ENCODE assay signal across 13 cellular contexts in the genomic region with DNA sequence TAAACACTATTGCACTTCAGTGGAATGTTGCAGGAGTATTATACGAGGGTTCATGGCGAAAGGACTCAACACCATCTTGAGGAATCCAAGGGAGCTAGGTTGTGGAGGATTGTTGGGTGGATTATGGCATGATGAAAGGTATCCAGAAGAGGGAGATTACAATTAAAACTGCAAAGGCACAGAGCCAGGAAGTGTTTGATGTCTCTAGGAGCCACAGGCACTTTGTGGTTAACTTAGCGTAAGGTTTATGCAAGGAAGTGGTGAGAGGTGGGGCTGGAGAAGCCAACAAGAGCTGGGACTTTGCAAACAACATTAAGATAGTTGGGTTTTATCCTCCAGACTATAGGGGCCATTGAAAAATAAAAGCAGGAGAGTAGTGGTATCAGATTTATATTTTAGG.
DNase-seq lines count a peak whose midpoint lies in the region; ATAC-seq and TF ChIP-seq lines count a peak whose summit lies in the region.
"Had no signal": no experiment of that assay in that cellular context is flagged by ENCODE, and none has a peak within 500 bp of the region (broad histone marks: within the 10 kb centered on the region; RNA-seq: fewer than 3 reads in every experiment).

No MANE protein-coding gene starts in this region.

- H4K20me1 ChIP-seq in mammary epithelial cell (ENCODE audit: insufficient read depth, low read length) (no peaks in the 10 kb centered on the region), osteoblast (ENCODE audit: insufficient read depth, low read length) (no peaks in the 10 kb centered on the region)

- peaks cover 43% of the 10 kb centered on the region for H3K79me2 ChIP-seq in mammary epithelial cell (ENCODE audit: insufficient read depth, low read length)
- H3K79me2 ChIP-seq in osteoblast (ENCODE audit: insufficient read depth, low read length): no peaks in the 10 kb centered on the region

- H3K27me3 ChIP-seq in mammary epithelial cell (ENCODE audit: insufficient read depth, low read length): no peaks in the 10 kb centered on the region
- H3K27me3 ChIP-seq in osteoblast (ENCODE audit: insufficient read depth, low read length): no peaks in the 10 kb centered on the region
- H3K27me3 ChIP-seq: esophagus squamous epithelium, spleen had no signal

- peak overlapping the region; percentile 12 for H3K4me2 ChIP-seq in mammary epithelial cell (ENCODE audit: insufficient read depth, low read depth, low read length)
- H3K4me2 ChIP-seq in osteoblast (ENCODE audit: insufficient read depth, low read length): no peak overlapping the region
- H3K4me2 ChIP-seq: GM23338 had no signal

- H3K4me3 Mint-ChIP-seq in activated T-cell treated with anti-CD3 and anti-CD28 coated beads, Interleukin-2, amount 50 U/mL, for 72 hours: no peak overlapping the region
- no peak overlapping the region for H3K4me3 Mint-ChIP-seq in activated T-cell treated with anti-CD3 and anti-CD28 coated beads, Interleukin-2, amount 50 U/mL, for 24 hours
- H3K4me3 Mint-ChIP-seq: GM23338; stimulated activated naive CD8-positive, alpha-beta T cell treated with anti-CD3 and anti-CD28 coated beads, Interleukin-15, Interleukin-2, amounts not matched to agents 100 ng/mL and 50 ng/mL, for 24 hours had no signal

- in situ Hi-C loops in mammary epithelial cell (cut with MboI; ENCODE audit: low sequenced_read_pairs in 2 of 2): no loop called here

- BruUV-seq in mammary epithelial cell (replicated peaks; lab: Mats Ljungman, UMichigan): no TSS peak

- intact Hi-C loops in mammary epithelial cell (cut with micrococcal nuclease): no loop called here

- no peak overlapping the region for H3K27ac Mint-ChIP-seq in activated T-cell treated with anti-CD3 and anti-CD28 coated beads, Interleukin-2, amount 50 U/mL, for 72 hours
- no peak overlapping the region for H3K27ac Mint-ChIP-seq in activated T-cell treated with anti-CD3 and anti-CD28 coated beads, Interleukin-2, amount 50 U/mL, for 24 hours
- H3K27ac Mint-ChIP-seq: GM23338; stimulated activated naive CD8-positive, alpha-beta T cell treated with anti-CD3 and anti-CD28 coated beads, Interleukin-15, Interleukin-2, amounts not matched to agents 100 ng/mL and 50 ng/mL, for 24 hours had no signal

- H3K36me3 Mint-ChIP-seq in activated T-cell treated with anti-CD3 and anti-CD28 coated beads, Interleukin-2, amount 50 U/mL, for 72 hours (ENCODE audit: insufficient read depth in 2 of 2): no peaks in the 10 kb centered on the region
- no peaks in the 10 kb centered on the region for H3K36me3 Mint-ChIP-seq in activated T-cell treated with anti-CD3 and anti-CD28 coated beads, Interleukin-2, amount 50 U/mL, for 24 hours (ENCODE audit: low read depth)

- peaks cover 23% of the 10 kb centered on the region for H3K4me1 ChIP-seq in mammary epithelial cell (ENCODE audit: insufficient read depth, low read length)
- H3K4me1 ChIP-seq in osteoblast (ENCODE audit: insufficient read depth, low read length): peaks cover 4% of the 10 kb centered on the region

- H3K4me1 Mint-ChIP-seq in activated T-cell treated with anti-CD3 and anti-CD28 coated beads, Interleukin-2, amount 50 U/mL, for 72 hours (ENCODE audit: low read depth): no peaks in the 10 kb centered on the region
- peaks cover 2% of the 10 kb centered on the region for H3K4me1 Mint-ChIP-seq in activated T-cell treated with anti-CD3 and anti-CD28 coated beads, Interleukin-2, amount 50 U/mL, for 24 hours (ENCODE audit: low read depth)
- H3K4me1 Mint-ChIP-seq: GM23338 had no signal

- H3K27ac ChIP-seq in mammary epithelial cell (ENCODE audit: insufficient read depth, low read depth, low read length): peak overlapping the region; percentile 9
- H3K27ac ChIP-seq in osteoblast (ENCODE audit: low read depth, low read length): no peak overlapping the region
- H3K27ac ChIP-seq: esophagus squamous epithelium, spleen had no signal

- DNase-seq in activated T-cell treated with anti-CD3 and anti-CD28 coated beads, Interleukin-2, amount 50 U/mL, for 72 hours: peak; percentile 8 to 12
- no peak for DNase-seq in activated T-cell treated with anti-CD3 and anti-CD28 coated beads, Interleukin-2, amount 50 U/mL, for 24 hours
- DNase-seq in NOMO-1 treated with dmso at 0.1 percent for 144 hours (lab: John Stamatoyannopoulos, UW; ENCODE audit: unreplicated experiment): peak; percentile 81
- DNase-seq in mammary epithelial cell: peak; percentile 79
- peak; percentile 31 for DNase-seq in skeletal muscle cell (ENCODE audit: low read depth)
- no peak for DNase-seq in NCI-H774 (lab: John Stamatoyannopoulos, UW)
- DNase-seq in osteoblast (ENCODE audit: insufficient read length, low spot score, missing footprints): no peak
- DNase-seq: esophagus squamous epithelium, spleen had no signal

- H3K9me3 Mint-ChIP-seq in activated T-cell treated with anti-CD3 and anti-CD28 coated beads, Interleukin-2, amount 50 U/mL, for 72 hours: no peaks in the 10 kb centered on the region
- H3K9me3 Mint-ChIP-seq in activated T-cell treated with anti-CD3 and anti-CD28 coated beads, Interleukin-2, amount 50 U/mL, for 24 hours: no peaks in the 10 kb centered on the region
- H3K9me3 Mint-ChIP-seq: GM23338; stimulated activated naive CD8-positive, alpha-beta T cell treated with anti-CD3 and anti-CD28 coated beads, Interleukin-15, Interleukin-2, amounts not matched to agents 100 ng/mL and 50 ng/mL, for 24 hours had no signal

- peak; percentile 67 to 72 for ATAC-seq in activated T-cell treated with anti-CD3 and anti-CD28 coated beads, Interleukin-2, amount 50 U/mL, for 72 hours (replicated peaks in 1 of 2)
- ATAC-seq in HG03159 (IDR thresholded peaks at IDR 0.05; ENCODE audit: unreplicated experiment): no peak
- ATAC-seq: GM12878, GM23338 had no signal

- H3K4me3 ChIP-seq in mammary epithelial cell (replicated peaks in 1 of 3; ENCODE audit: insufficient read depth in 1 of 3, low read depth in 2 of 3, low read length in 3 of 3) (no peak overlapping the region), skeletal muscle cell (ENCODE audit: low read depth, low read length) (no peak overlapping the region), osteoblast (ENCODE audit: insufficient read depth, low read length) (no peak overlapping the region)
- H3K4me3 ChIP-seq: esophagus squamous epithelium, GM12878, GM23338, spleen had no signal

- H3K9me3 ChIP-seq in mammary epithelial cell (replicated peaks; ENCODE audit: insufficient read depth, low read length) (no peaks in the 10 kb centered on the region), osteoblast (ENCODE audit: low read depth, low read length) (no peaks in the 10 kb centered on the region)
- H3K9me3 ChIP-seq: esophagus squamous epithelium, spleen had no signal

- H3K36me3 ChIP-seq in mammary epithelial cell (ENCODE audit: insufficient read depth, low read length) (peaks cover 11% of the 10 kb centered on the region), osteoblast (ENCODE audit: insufficient read depth, low read length) (no peaks in the 10 kb centered on the region)
- H3K36me3 ChIP-seq: spleen had no signal

- H3K9ac ChIP-seq in mammary epithelial cell (ENCODE audit: insufficient read depth, low read length): no peak overlapping the region

- WGBS in mammary epithelial cell (ENCODE audit: low coverage, missing lambda C conversion rate): 32% methylated on average over 3 of the region's 3 CpGs

- no peak overlapping the region for H2AFZ ChIP-seq in mammary epithelial cell (ENCODE audit: low read depth, low read length)
- H2AFZ ChIP-seq in osteoblast (ENCODE audit: low read length): no peak overlapping the region
- H2AFZ ChIP-seq: GM23338 had no signal

- dilution Hi-C loops in mammary epithelial cell (cut with HindIII; ENCODE audit: low sequenced_read_pairs): no loop called here

- CTCF ChIA-PET in mammary epithelial cell (lab: Charles Lee; ENCODE audit: low non-redundant PET): interaction anchor here (1.0 kb wide), 1 partner anchor 47 kb away, joined by 4 read pairs; no protein-coding TSS in a partner anchor

- no peaks in the 10 kb centered on the region for H3K27me3 Mint-ChIP-seq in activated T-cell treated with anti-CD3 and anti-CD28 coated beads, Interleukin-2, amount 50 U/mL, for 72 hours (ENCODE audit: low read depth)
- H3K27me3 Mint-ChIP-seq in activated T-cell treated with anti-CD3 and anti-CD28 coated beads, Interleukin-2, amount 50 U/mL, for 24 hours: no peaks in the 10 kb centered on the region
- H3K27me3 Mint-ChIP-seq: stimulated activated naive CD8-positive, alpha-beta T cell treated with anti-CD3 and anti-CD28 coated beads, Interleukin-15, Interleukin-2, amounts not matched to agents 100 ng/mL and 50 ng/mL, for 24 hours had no signal

- TF ChIP-seq CTCF in mammary epithelial cell (conservative IDR thresholded peaks at IDR 0.05 in 1 of 2, IDR thresholded peaks at IDR 0.05 in 1 of 2; ENCODE audit: extremely low read depth in 1 of 2, insufficient read depth in 1 of 2, low read depth in 1 of 2, low read length in 2 of 2) (peak in 1 of 2 donors; percentile 12), osteoblast (IDR thresholded peaks at IDR 0.05; ENCODE audit: extremely low read depth, low read depth, low read length) (no peak)

Comparison
In these comparisons a context has a peak if more than half of its experiments do, and no peak if none do; other contexts are left out.
1. DNase-seq: peak in activated T-cell treated with anti-CD3 and anti-CD28 coated beads, Interleukin-2, amount 50 U/mL, for 72 hours (2 of 2), NOMO-1 treated with dmso at 0.1 percent for 144 hours (single experiment), mammary epithelial cell (single experiment) and skeletal muscle cell (single experiment); none in activated T-cell treated with anti-CD3 and anti-CD28 coated beads, Interleukin-2, amount 50 U/mL, for 24 hours (single experiment), NCI-H774 (single experiment) and osteoblast (single experiment).